In the genomic region with DNA sequence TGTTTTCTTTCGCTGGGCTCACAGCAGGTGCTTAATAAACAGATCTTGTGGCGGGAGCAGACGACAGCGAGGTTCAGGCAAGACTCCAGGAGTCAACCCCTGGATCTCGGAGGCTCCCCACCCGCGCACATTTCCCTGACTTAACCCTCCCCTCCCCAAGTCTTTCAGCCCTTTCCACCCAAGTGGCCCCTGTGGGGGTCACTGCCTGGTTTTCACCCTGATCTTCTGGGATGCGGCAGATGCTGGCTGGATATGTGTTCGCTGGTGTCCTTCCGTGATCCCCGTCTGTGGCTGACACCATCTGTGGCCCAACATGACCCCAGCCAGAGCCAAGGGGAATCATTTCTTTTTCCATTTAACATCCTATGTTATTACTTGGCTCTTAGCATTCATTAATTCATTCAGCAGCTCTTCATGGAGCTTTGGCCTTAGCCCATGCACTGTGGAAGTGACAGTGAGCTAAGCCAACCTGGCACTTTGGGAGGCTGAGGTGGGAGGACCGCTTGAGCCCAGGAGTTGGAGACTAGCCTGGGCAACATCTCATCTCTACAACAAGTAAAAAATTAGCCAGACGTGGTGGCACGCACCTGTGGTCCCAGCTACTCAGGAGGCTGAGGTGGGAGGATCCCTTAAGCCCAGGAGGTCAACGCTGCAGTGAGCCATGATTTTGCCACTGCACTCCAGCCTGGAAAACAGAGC, we compare ENCODE assay signal across 8 cellular contexts. TPM values are rescaled to one million over a fixed set of nuclear protein-coding genes. Genes with fewer than 3 reads are reported as not detected.
DNase-seq lines count a peak whose midpoint lies in the region; ATAC-seq, FAIRE-seq and TF ChIP-seq lines count a peak whose summit lies in the region.
"Not testable (repeated sequence)": the region's sequence is repeated elsewhere in the genome, so short reads cannot be mapped to it uniquely, and the experiment has no call there.

No MANE protein-coding gene starts in this region.

- not testable (repeated sequence) for DNase-seq in Caco-2; LNCaP clone FGC (ENCODE audit: low read depth); T-helper 17 cell; adipocyte (ENCODE audit: low read depth); endothelial cell of umbilical vein (ENCODE audit: low read depth, low spot score); HepG2 (ENCODE audit: low spot score)
- DNase-seq in upper lobe of right lung = peak; percentile 27

- POLR2A ChIA-PET in Caco-2 (lab: Charles Lee) = not testable (repeated sequence)
- POLR2A ChIA-PET in endothelial cell of umbilical vein (lab: Charles Lee) (interaction anchor here (0.8 kb wide), 1 partner anchor 10 kb away, joined by 5 read pairs; no protein-coding TSS in a partner anchor), HepG2 (lab: Yijun Ruan, JAX) (interaction anchor here (1.6 kb wide), 1 partner anchor 10 kb away, joined by 3 read pairs; no protein-coding TSS in a partner anchor)

- 22% methylated on average over 10 of the region's 15 CpGs for WGBS in HepG2 (ENCODE audit: low lambda C conversion rate)

- CTCF ChIA-PET in Caco-2 (lab: Charles Lee); HepG2 (lab: Yijun Ruan, JAX; ENCODE audit: low intra/inter-chr PET ratio, low total read pairs): not testable (repeated sequence)
- CTCF ChIA-PET in endothelial cell of umbilical vein (lab: Charles Lee) = interaction anchor here (0.8 to 1.3 kb wide), 7 partner anchors 12 to 303 kb away, joined by 3 to 5 read pairs (median 3); no protein-coding TSS in a partner anchor

- FAIRE-seq in endothelial cell of umbilical vein (lab: Jason Lieb, UNC) = peak; percentile 33
- FAIRE-seq in HepG2 (lab: Jason Lieb, UNC) = not testable (repeated sequence)

- H3K4me1 Mint-ChIP-seq in Caco-2 (ENCODE audit: low read depth, unreplicated experiment) (peaks cover 11% of the 10 kb centered on the region), T-helper 17 cell (peaks cover 43% of the 10 kb centered on the region)

- H3K4me3 ChIP-seq in Caco-2 (ENCODE audit: low read depth, low read length) (peak overlapping the region; percentile 77), LNCaP clone FGC (ENCODE audit: low read depth, low read length) (peak overlapping the region; percentile 59), adipocyte (ENCODE audit: low read length) (peak overlapping the region; percentile 87), endothelial cell of umbilical vein (replicated peaks in 1 of 3; ENCODE audit: insufficient read depth in 1 of 3, low read depth in 1 of 3, low read length in 3 of 3) (peak overlapping the region in 1 of 3 experiments; percentile 65), HepG2 (replicated peaks in 1 of 3; ENCODE audit: insufficient read depth in 1 of 3, low read depth in 2 of 3, low read length in 3 of 3) (peak overlapping the region; percentile 59 to 84 (median 80); a peak in 4 of 6 replicates), rectal smooth muscle tissue (ENCODE audit: low read length) (peak overlapping the region; percentile 61), upper lobe of right lung (peak overlapping the region; percentile 80)

- peak overlapping the region; percentile 85 for H3K4me3 Mint-ChIP-seq in Caco-2 (ENCODE audit: unreplicated experiment)
- H3K4me3 Mint-ChIP-seq in T-helper 17 cell = peak overlapping the region; percentile 97

- TF ChIP-seq POLR2A in endothelial cell of umbilical vein (IDR thresholded peaks at IDR 0.05; ENCODE audit: low read depth, low read length); HepG2 (IDR thresholded peaks at IDR 0.05; ENCODE audit: insufficient read depth in 1 of 2, low read depth in 2 of 2, low read length in 2 of 2): not testable (repeated sequence)

- H3K27me3 Mint-ChIP-seq in Caco-2 (ENCODE audit: insufficient read depth, unreplicated experiment); T-helper 17 cell: not testable (repeated sequence)

- TF ChIP-seq EP300 in HepG2 (IDR thresholded peaks at IDR 0.05; ENCODE audit: low read depth in 2 of 2, low read length in 2 of 2); HepG2 (CRISPR knock-in tag; IDR thresholded peaks at IDR 0.05; ENCODE audit: borderline replicate concordance): not testable (repeated sequence)

- not testable (repeated sequence) for H3K36me3 ChIP-seq in Caco-2 (ENCODE audit: control insufficient read depth, insufficient read depth, low read length); adipocyte (ENCODE audit: control insufficient read depth, insufficient read depth, low read length, severe bottlenecking); endothelial cell of umbilical vein (ENCODE audit: control insufficient read depth in 2 of 2, extremely low read depth in 1 of 2, insufficient read depth in 2 of 2, low read length in 2 of 2); HepG2 (replicated peaks in 1 of 2; ENCODE audit: control insufficient read depth in 1 of 2, insufficient read depth in 2 of 2, low read length in 2 of 2); rectal smooth muscle tissue (ENCODE audit: control insufficient read depth, insufficient read depth, low read length); upper lobe of right lung

- not testable (repeated sequence) for H3K4me1 ChIP-seq in Caco-2; endothelial cell of umbilical vein (ENCODE audit: control insufficient read depth, extremely low read depth, insufficient read depth, low read length); rectal smooth muscle tissue (ENCODE audit: control insufficient read depth, insufficient read depth, low read length)
- H3K4me1 ChIP-seq in adipocyte (ENCODE audit: control insufficient read depth, insufficient read depth, low read length) = peaks cover 11% of the 10 kb centered on the region
- peaks cover 39% of the 10 kb centered on the region for H3K4me1 ChIP-seq in HepG2 (ENCODE audit: insufficient read depth, low read length)
- H3K4me1 ChIP-seq in upper lobe of right lung = peaks cover 13% of the 10 kb centered on the region

- intact Hi-C loops in Caco-2 (cut with micrococcal nuclease; ENCODE audit: unreplicated experiment) = loop anchor here (5.0 kb wide), 1 partner anchor 47 kb away; no protein-coding TSS in a partner anchor
- intact Hi-C loops in endothelial cell of umbilical vein (cut with micrococcal nuclease) = loop anchor here (5.0 kb wide), 1 partner anchor 137 kb away; a partner anchor contains a TSS
- intact Hi-C loops in HepG2 (cut with micrococcal nuclease; ENCODE audit: unreplicated experiment); upper lobe of right lung (cut with DNase I): not testable (repeated sequence)

- in situ Hi-C loops in HepG2 (cut with HindIII; ENCODE audit: extremely low pct_ligation_motif_present, low pct_unique_long_range_greater_than_20kb) = not testable (repeated sequence)

- H3K27me3 ChIP-seq in Caco-2 (replicated peaks; ENCODE audit: control insufficient read depth, insufficient read depth, low read length); adipocyte (replicated peaks; ENCODE audit: control insufficient read depth, insufficient read depth, low read length); endothelial cell of umbilical vein (ENCODE audit: control insufficient read depth in 2 of 2, insufficient read depth in 2 of 2, low read length in 2 of 2); HepG2 (ENCODE audit: control insufficient read depth in 1 of 2, insufficient read depth in 2 of 2, low read length in 2 of 2); rectal smooth muscle tissue (ENCODE audit: control insufficient read depth, insufficient read depth, low read length); upper lobe of right lung: not testable (repeated sequence)

- peak overlapping the region; percentile 29 for H3K27ac Mint-ChIP-seq in Caco-2 (ENCODE audit: unreplicated experiment)
- H3K27ac Mint-ChIP-seq in T-helper 17 cell = peak overlapping the region; percentile 80

- not testable (repeated sequence) for H4K20me1 ChIP-seq in endothelial cell of umbilical vein (replicated peaks; ENCODE audit: control insufficient read depth, extremely low read depth, insufficient read depth, low read length); HepG2 (ENCODE audit: insufficient read depth, low read length)

- TF ChIP-seq RAD21 in HepG2 (CRISPR knock-in tag; IDR thresholded peaks at IDR 0.05) = not testable (repeated sequence)

- peak overlapping the region; percentile 90 for H3K9ac ChIP-seq in adipocyte (ENCODE audit: low read length)
- not testable (repeated sequence) for H3K9ac ChIP-seq in endothelial cell of umbilical vein (replicated peaks; ENCODE audit: extremely low read depth, insufficient read depth, low read length); rectal smooth muscle tissue (ENCODE audit: low read length)
- H3K9ac ChIP-seq in HepG2 (ENCODE audit: insufficient read depth, low read depth, low read length) = peak overlapping the region; percentile 79; the same call in 1 of the 2 replicates

- not testable (repeated sequence) for H3K36me3 Mint-ChIP-seq in Caco-2 (ENCODE audit: insufficient read depth, unreplicated experiment); T-helper 17 cell (ENCODE audit: low read depth)

- not testable (repeated sequence) for TF ChIP-seq CTCF in Caco-2 (IDR thresholded peaks at IDR 0.05; ENCODE audit: insufficient read depth in 1 of 2, low read depth in 1 of 2, low read length in 1 of 2, severe bottlenecking in 1 of 2, unreplicated experiment in 1 of 2); LNCaP clone FGC (IDR thresholded peaks at IDR 0.05; ENCODE audit: control insufficient read depth, extremely low read depth, insufficient read depth); endothelial cell of umbilical vein (IDR thresholded peaks at IDR 0.05; ENCODE audit: extremely low read depth in 1 of 2, insufficient read depth in 1 of 2, low read depth in 1 of 2, low read length in 2 of 2); HepG2 (CRISPR knock-in tag; IDR thresholded peaks at IDR 0.05); upper lobe of right lung (IDR thresholded peaks at IDR 0.05)

- not testable (repeated sequence) for H3K27ac ChIP-seq in endothelial cell of umbilical vein (ENCODE audit: insufficient read depth, low read depth, low read length); HepG2 (ENCODE audit: extremely low read length, insufficient read depth, low read length)
- H3K27ac ChIP-seq in rectal smooth muscle tissue (ENCODE audit: low read depth, low read length) = peak overlapping the region; percentile 68
- H3K27ac ChIP-seq in upper lobe of right lung = peak overlapping the region; percentile 1

- ATAC-seq in T-helper 17 cell, HepG2, upper lobe of right lung: not testable (repeated sequence)

- H3K9me3 Mint-ChIP-seq in Caco-2 (ENCODE audit: unreplicated experiment) = not testable (repeated sequence)

- dilution Hi-C loops in endothelial cell of umbilical vein (cut with MboI; ENCODE audit: extremely low pct_ligation_motif_present, low sequenced_read_pairs) = not testable (repeated sequence)

- BruUV-seq in Caco-2 (replicated peaks; lab: Mats Ljungman, UMichigan) (TSS peak; percentile 59), HepG2 (replicated peaks; lab: Mats Ljungman, UMichigan) (TSS peak; percentile 71)
- BruUV-seq in endothelial cell of umbilical vein (replicated peaks; lab: Mats Ljungman, UMichigan) = not testable (repeated sequence)

- H3K4me2 ChIP-seq in endothelial cell of umbilical vein (ENCODE audit: insufficient read depth, low read length) (peak overlapping the region; percentile 40), HepG2 (ENCODE audit: low read depth, low read length) (peak overlapping the region; percentile 93)

- not testable (repeated sequence) for H2AFZ ChIP-seq in endothelial cell of umbilical vein (ENCODE audit: low read depth, low read length); HepG2 (ENCODE audit: low read length)

- not testable (repeated sequence) for H3K9me3 ChIP-seq in Caco-2; T-helper 17 cell (ENCODE audit: control insufficient read depth, low read length, poor library complexity, severe bottlenecking); adipocyte (ENCODE audit: control insufficient read depth, low read length); endothelial cell of umbilical vein (replicated peaks; ENCODE audit: control insufficient read depth, insufficient read depth, low read length); HepG2 (ENCODE audit: low read length); upper lobe of right lung

- H3K9me1 ChIP-seq in endothelial cell of umbilical vein (replicated peaks; ENCODE audit: control insufficient read depth, extremely low read depth, insufficient read depth, low read length) = not testable (repeated sequence)

- not testable (repeated sequence) for H3K79me2 ChIP-seq in endothelial cell of umbilical vein (ENCODE audit: control insufficient read depth, insufficient read depth, low read length); HepG2 (ENCODE audit: insufficient read depth, low read length)

RNA-seq across cellular contexts. Expression of a gene that starts 6.7 kb away (rescaled TPM):
- 7.6 and 9.1 TPM in 2 replicates for total RNA-seq in Caco-2 (2022)
- total RNA-seq in T-helper 17 cell = 10 to 100 TPM; 52.4 to 55.9 TPM
- total RNA-seq in endothelial cell of umbilical vein = 27.0 and 35.5 TPM in 2 replicates
- 18.2 and 18.3 TPM in 2 replicates for polyA plus RNA-seq in endothelial cell of umbilical vein
- 7.7 and 13.1 TPM in 2 replicates for polyA plus RNA-seq in endothelial cell of umbilical vein (2011; cell fraction: cytosol; rRNA removed)
- polyA plus RNA-seq in endothelial cell of umbilical vein (2011; cell fraction: nucleus; rRNA removed) = 109 and 119 TPM in 2 replicates
- 9.1 and 12.6 TPM in 2 replicates for polyA plus RNA-seq in endothelial cell of umbilical vein (2012)
- 17.1 and 22.0 TPM in 2 replicates for polyA minus RNA-seq in endothelial cell of umbilical vein
- 4.6 TPM for polyA minus RNA-seq in endothelial cell of umbilical vein (2011; cell fraction: cytosol; rRNA and poly(A)+ RNA removed)
- polyA minus RNA-seq in endothelial cell of umbilical vein (2011; cell fraction: nucleus; rRNA and poly(A)+ RNA removed) = 17.1 and 25.7 TPM in 2 replicates
- total RNA-seq in HepG2 (2016; rRNA removed; fragmentation: Illumina TruSeq; extraction: Trizol) = 2.6 and 7.8 TPM in 2 replicates
- total RNA-seq in HepG2 (2016; cell fraction: cytosol; rRNA removed; fragmentation: Illumina TruSeq; extraction: Trizol; ENCODE audit: low read depth) = 3.6 and 4.0 TPM in 2 replicates
- total RNA-seq in HepG2 (2016; cell fraction: insoluble cytoplasmic fraction; rRNA removed; fragmentation: Illumina TruSeq; extraction: Trizol) = 2.9 and 8.4 TPM in 2 replicates
- total RNA-seq in HepG2 (2016; cell fraction: membrane; rRNA removed; fragmentation: Illumina TruSeq; extraction: Trizol) = 2.6 and 3.1 TPM in 2 replicates
- 8.6 and 11.9 TPM in 2 replicates for total RNA-seq in HepG2 (2016; cell fraction: nucleus; rRNA removed; fragmentation: Illumina TruSeq; extraction: Trizol)
- 15.5 and 16.6 TPM in 2 replicates for polyA plus RNA-seq in HepG2 (2011; rRNA removed)
- polyA plus RNA-seq in HepG2 (2011; cell fraction: cytosol; rRNA removed) = 3.4 and 5.7 TPM in 2 replicates
- polyA plus RNA-seq in HepG2 (2011; cell fraction: nucleus; rRNA removed) = 81.7 and 94.3 TPM in 2 replicates
- 6.3 and 6.8 TPM in 2 replicates for polyA plus RNA-seq in HepG2 (2012)
- polyA plus RNA-seq in HepG2 (2016; cell fraction: cytosol; fragmentation: Illumina TruSeq; extraction: Trizol; ENCODE audit: low read depth) = 0.84 and 0.97 TPM in 2 replicates
- 2.3 and 2.7 TPM in 2 replicates for polyA plus RNA-seq in HepG2 (2016; cell fraction: insoluble cytoplasmic fraction; fragmentation: Illumina TruSeq; extraction: Trizol; ENCODE audit: low read depth)
- polyA plus RNA-seq in HepG2 (2016; cell fraction: membrane; fragmentation: Illumina TruSeq; extraction: Trizol; ENCODE audit: low read depth) = 1.2 and 1.7 TPM in 2 replicates
- 42.1 and 44.2 TPM in 2 replicates for polyA plus RNA-seq in HepG2 (2016; cell fraction: nucleus; fragmentation: Illumina TruSeq; extraction: Trizol; ENCODE audit: insufficient read depth, low read depth)
- 18.9 and 23.5 TPM in 2 replicates for polyA minus RNA-seq in HepG2 (2011; rRNA and poly(A)+ RNA removed; ENCODE audit: low replicate concordance)
- 3.0 and 3.3 TPM in 2 replicates for polyA minus RNA-seq in HepG2 (2011; cell fraction: cytosol; rRNA and poly(A)+ RNA removed)
- polyA minus RNA-seq in HepG2 (2011; cell fraction: nucleus; rRNA and poly(A)+ RNA removed) = 22.1 and 23.3 TPM in 2 replicates
- 20.9 TPM for total RNA-seq in upper lobe of right lung

RNA-seq across cellular contexts. Expression of a gene that starts 19.3 kb away (rescaled TPM):
- total RNA-seq in Caco-2 (2022) (1,622 and 1,638 TPM in 2 replicates), T-helper 17 cell (1,000 to 10,000 TPM; 3,182 to 3,922 TPM), endothelial cell of umbilical vein (1,319 and 2,019 TPM in 2 replicates), HepG2 (2016; rRNA removed; fragmentation: Illumina TruSeq; extraction: Trizol) (859 and 11,018 TPM in 2 replicates), upper lobe of right lung (6,622 TPM)
- polyA plus RNA-seq in endothelial cell of umbilical vein (under 0.01 and 206 TPM in 2 replicates), HepG2 (2011; rRNA removed) (under 0.01 TPM in 2 replicates)
- under 0.01 TPM in 1 of 2 replicates, not detected in the other for polyA plus RNA-seq in endothelial cell of umbilical vein (2011; cell fraction: cytosol; rRNA removed)
- under 0.01 TPM in 2 replicates for polyA plus RNA-seq in endothelial cell of umbilical vein (2011; cell fraction: nucleus; rRNA removed)
- 123 TPM in 1 of 2 replicates, not detected in the other for polyA plus RNA-seq in endothelial cell of umbilical vein (2012)
- 9,566 and 13,963 TPM in 2 replicates for polyA minus RNA-seq in endothelial cell of umbilical vein
- polyA minus RNA-seq in endothelial cell of umbilical vein (2011; cell fraction: cytosol; rRNA and poly(A)+ RNA removed) = 46,668 TPM
- 60,677 and 87,675 TPM in 2 replicates for polyA minus RNA-seq in endothelial cell of umbilical vein (2011; cell fraction: nucleus; rRNA and poly(A)+ RNA removed)
- total RNA-seq in HepG2 (2016; cell fraction: cytosol; rRNA removed; fragmentation: Illumina TruSeq; extraction: Trizol; ENCODE audit: low read depth) = 16,281 and 17,236 TPM in 2 replicates
- 1,309 and 10,613 TPM in 2 replicates for total RNA-seq in HepG2 (2016; cell fraction: insoluble cytoplasmic fraction; rRNA removed; fragmentation: Illumina TruSeq; extraction: Trizol)
- 2,848 and 3,475 TPM in 2 replicates for total RNA-seq in HepG2 (2016; cell fraction: membrane; rRNA removed; fragmentation: Illumina TruSeq; extraction: Trizol)
- 52,466 and 64,417 TPM in 2 replicates for total RNA-seq in HepG2 (2016; cell fraction: nucleus; rRNA removed; fragmentation: Illumina TruSeq; extraction: Trizol)
- polyA plus RNA-seq in HepG2 (2011; cell fraction: cytosol; rRNA removed) = under 0.01 TPM in 2 replicates
- polyA plus RNA-seq in HepG2 (2011; cell fraction: nucleus; rRNA removed) = under 0.01 TPM in 2 replicates
- polyA plus RNA-seq in HepG2 (2012) = 78.2 TPM in 1 of 2 replicates, not detected in the other
- 27.3 and 44.4 TPM in 2 replicates for polyA plus RNA-seq in HepG2 (2016; cell fraction: cytosol; fragmentation: Illumina TruSeq; extraction: Trizol; ENCODE audit: low read depth)
- polyA plus RNA-seq in HepG2 (2016; cell fraction: insoluble cytoplasmic fraction; fragmentation: Illumina TruSeq; extraction: Trizol; ENCODE audit: low read depth) = not detected in 2 replicates
- polyA plus RNA-seq in HepG2 (2016; cell fraction: membrane; fragmentation: Illumina TruSeq; extraction: Trizol; ENCODE audit: low read depth) = not detected in 2 replicates
- 32.8 TPM in 1 of 2 replicates, not detected in the other for polyA plus RNA-seq in HepG2 (2016; cell fraction: nucleus; fragmentation: Illumina TruSeq; extraction: Trizol; ENCODE audit: insufficient read depth, low read depth)
- polyA minus RNA-seq in HepG2 (2011; rRNA and poly(A)+ RNA removed; ENCODE audit: low replicate concordance) = 12,820 and 15,604 TPM in 2 replicates
- polyA minus RNA-seq in HepG2 (2011; cell fraction: cytosol; rRNA and poly(A)+ RNA removed) = 90,102 and 105,040 TPM in 2 replicates
- polyA minus RNA-seq in HepG2 (2011; cell fraction: nucleus; rRNA and poly(A)+ RNA removed) = 42,574 and 58,030 TPM in 2 replicates
